ENCODE assay signal across 24 cellular contexts in the genomic region with DNA sequence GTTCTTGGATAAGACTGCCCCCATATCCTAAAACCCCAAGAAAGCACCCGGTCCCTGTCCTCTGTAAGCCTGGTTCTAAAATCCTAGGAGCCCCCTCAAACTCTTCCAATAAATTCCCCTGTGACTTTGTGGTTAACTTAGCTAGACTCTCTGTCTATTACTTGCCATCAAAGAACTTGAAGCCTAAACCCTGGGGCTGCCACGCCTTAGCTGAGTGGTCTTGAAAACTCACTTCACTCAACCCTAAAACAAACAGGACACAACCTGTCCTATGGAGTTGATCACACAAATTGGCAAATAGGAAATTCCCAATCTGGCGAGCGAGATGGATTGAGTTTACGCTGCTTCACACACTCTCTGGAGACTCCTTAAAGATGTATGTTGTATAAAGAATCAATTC.
"Had no signal": no experiment of that assay in that cellular context is flagged by ENCODE, and none has a peak within 500 bp of the region (broad histone marks: within the 10 kb centered on the region; RNA-seq: fewer than 3 reads in every experiment).

No MANE protein-coding gene starts in this region.

- H3K4me1 ChIP-seq: prostate gland, right atrium auricular region, transverse colon had no signal

- H3K4me3 ChIP-seq: cardiac muscle cell, lung, prostate gland, right atrium auricular region, skin epidermis, transverse colon had no signal

- H3K36me3 ChIP-seq: cardiac muscle cell, prostate gland, right atrium auricular region, transverse colon had no signal

- H3K27ac ChIP-seq: cardiac muscle cell, prostate gland, right atrium auricular region, transverse colon, VCaP had no signal

- ATAC-seq: activated CD4-positive, CD25-positive, alpha-beta regulatory T cell treated with anti-CD3 and anti-CD28 coated beads, Interleukin-2, amount 50 U/mL, for 24 hours; activated CD8-positive, alpha-beta memory T cell treated with anti-CD3 and anti-CD28 coated beads, Interleukin-2, amount 10 ng/mL, durations not matched to agents 7 days and 5 days; activated CD8-positive, alpha-beta T cell treated with anti-CD3 and anti-CD28 coated beads for 36 hours; activated naive CD8-positive, alpha-beta T cell treated with anti-CD3 and anti-CD28 coated beads, Interleukin-2, amount 50 U/mL, for 24 hours; left lobe of liver; natural killer cell; SK-N-SH treated with all-trans-retinoic acid at 6 μM for 48 hours; stimulated activated effector memory CD8-positive, alpha-beta T cell treated with anti-CD3 and anti-CD28 coated beads, Interleukin-12 subunit alpha, Interleukin-12 subunit beta, amount 100 ng/mL, for 72 hours; stimulated activated naive CD8-positive, alpha-beta T cell treated with anti-CD3 and anti-CD28 coated beads, Interleukin-15, amount 100 ng/mL, for 72 hours; T-cell had no signal

- DNase-seq: activated CD4-positive, alpha-beta T cell treated with anti-CD3 and anti-CD28 coated beads, Interleukin-2, amount 10 ng/mL, durations not matched to agents 24 days and 14 days; activated CD8-positive, alpha-beta memory T cell treated with anti-CD3 and anti-CD28 coated beads, Interleukin-2, amount 10 ng/mL, durations not matched to agents 7 days and 5 days; activated CD8-positive, alpha-beta T cell treated with anti-CD3 and anti-CD28 coated beads for 36 hours; activated gamma-delta T cell; activated naive CD4-positive, alpha-beta T cell treated with anti-CD3 and anti-CD28 coated beads, Interleukin-2, amount 50 U/mL, for 16 hours; activated naive CD8-positive, alpha-beta T cell treated with anti-CD3 and anti-CD28 coated beads, Interleukin-2, amount 50 U/mL, for 24 hours; activated T-cell treated with anti-CD3 and anti-CD28 coated beads for 4 hours; effector CD8-positive, alpha-beta T cell; foreskin fibroblast; natural killer cell; stimulated activated CD4-positive, alpha-beta T cell treated with anti-CD3 and anti-CD28 coated beads, Interleukin-2, amount 100 ng/mL, for 24 hours; stimulated activated naive CD8-positive, alpha-beta T cell treated with anti-CD3 and anti-CD28 coated beads, Interleukin-15, amount 100 ng/mL, for 72 hours; T-cell; transverse colon had no signal

- H3K9me3 ChIP-seq: prostate gland, transverse colon had no signal

- H3K27me3 ChIP-seq: cardiac muscle cell, right atrium auricular region, transverse colon had no signal
